Comparison of ENCODE assay signal across 9 cellular contexts in genomic region chr15:100241572-100242479, GRCh38.
DNase-seq lines count a peak whose midpoint lies in the region; ATAC-seq, FAIRE-seq and TF ChIP-seq lines count a peak whose summit lies in the region.
"Had no signal": no experiment of that assay in that cellular context is flagged by ENCODE, and none has a peak within 500 bp of the region (broad histone marks: within the 10 kb centered on the region; RNA-seq: fewer than 3 reads in every experiment).

No MANE protein-coding gene starts in this region.

- H3K4me1 ChIP-seq in fibroblast of lung (ENCODE audit: control insufficient read depth, extremely low read depth, insufficient read depth, low read length) (no peaks in the 10 kb centered on the region), pancreas (no peaks in the 10 kb centered on the region)

- no peaks in the 10 kb centered on the region for H3K27me3 ChIP-seq in fibroblast of lung (ENCODE audit: control insufficient read depth, insufficient read depth, low read length)
- no peaks in the 10 kb centered on the region for H3K27me3 ChIP-seq in pancreas
- peaks cover 15% of the 10 kb centered on the region for H3K27me3 ChIP-seq in WERI-Rb-1 (ENCODE audit: insufficient read depth, low read depth, severe bottlenecking)

- H3K79me2 ChIP-seq in fibroblast of lung (ENCODE audit: control insufficient read depth, insufficient read depth, low read length) = no peaks in the 10 kb centered on the region

- no peak overlapping the region for H3K9ac ChIP-seq in fibroblast of lung (ENCODE audit: insufficient read depth, low read length)

- ATAC-seq in pancreas = peak; percentile 35 to 82 (median 64)
- ATAC-seq in activated T-cell treated with anti-CD3 and anti-CD28 coated beads, Interleukin-2, amount 50 U/mL, for 72 hours (replicated peaks in 1 of 2) = no peak

- POLR2A ChIA-PET in HEK293T (lab: Yijun Ruan, JAX) = no interaction called here

- H3K36me3 Mint-ChIP-seq in activated T-cell treated with anti-CD3 and anti-CD28 coated beads, Interleukin-2, amount 50 U/mL, for 72 hours (ENCODE audit: insufficient read depth in 2 of 2) = peaks cover 0 to 2% of the 10 kb centered on the region in 2 donors

- H3K27ac ChIP-seq in fibroblast of lung (ENCODE audit: insufficient read depth, low read length) (no peak overlapping the region), pancreas (no peak overlapping the region), WERI-Rb-1 (no peak overlapping the region)

- no peaks in the 10 kb centered on the region for H3K27me3 Mint-ChIP-seq in activated T-cell treated with anti-CD3 and anti-CD28 coated beads, Interleukin-2, amount 50 U/mL, for 72 hours (ENCODE audit: low read depth)
- H3K27me3 Mint-ChIP-seq: activated naive CD4-positive, alpha-beta T cell treated with anti-CD3 and anti-CD28 coated beads, Interleukin-2, amount 50 U/mL, for 24 hours had no signal

- no peak overlapping the region for H3K4me3 Mint-ChIP-seq in activated T-cell treated with anti-CD3 and anti-CD28 coated beads, Interleukin-2, amount 50 U/mL, for 72 hours
- H3K4me3 Mint-ChIP-seq: activated naive CD4-positive, alpha-beta T cell treated with anti-CD3 and anti-CD28 coated beads, Interleukin-2, amount 50 U/mL, for 24 hours had no signal

- CTCF ChIA-PET in HEK293T (lab: Yijun Ruan, JAX) = no interaction called here

- no peaks in the 10 kb centered on the region for H4K20me1 ChIP-seq in fibroblast of lung (ENCODE audit: control insufficient read depth, extremely low read depth, insufficient read depth, low read length)

- H3K4me2 ChIP-seq in fibroblast of lung (ENCODE audit: extremely low read depth, insufficient read depth, low read length) = peak overlapping the region; percentile 44

- H3K27ac Mint-ChIP-seq in activated T-cell treated with anti-CD3 and anti-CD28 coated beads, Interleukin-2, amount 50 U/mL, for 72 hours = no peak overlapping the region
- H3K27ac Mint-ChIP-seq: activated naive CD4-positive, alpha-beta T cell treated with anti-CD3 and anti-CD28 coated beads, Interleukin-2, amount 50 U/mL, for 24 hours had no signal

- intact Hi-C loops in pancreas (cut with DNase I) = no loop called here

- no peak overlapping the region for H3K4me3 ChIP-seq in fibroblast of lung (replicated peaks in 1 of 4; ENCODE audit: control extremely low read depth in 1 of 4, insufficient read depth in 1 of 4, low read depth in 3 of 4, low read length in 4 of 4)
- no peak overlapping the region for H3K4me3 ChIP-seq in pancreas
- no peak overlapping the region for H3K4me3 ChIP-seq in WERI-Rb-1 (ENCODE audit: low read depth, low read length)

- H2AFZ ChIP-seq in fibroblast of lung (ENCODE audit: low read length) = no peak overlapping the region

- no peak for DNase-seq in HEK293T (ENCODE audit: extremely low spot score)
- peak; percentile 88 for DNase-seq in RKO (ENCODE audit: low spot score)
- DNase-seq in fibroblast of lung (ENCODE audit: low read depth in 2 of 2) = peak; percentile 54 to 86
- DNase-seq in pancreas = peak in 2 of 6 donors; percentile 17 to 46
- no peak for DNase-seq in occipital lobe (lab: John Stamatoyannopoulos, UW)
- no peak for DNase-seq in WERI-Rb-1
- DNase-seq in stimulated activated naive CD4-positive, alpha-beta T cell treated with Interleukin-2 at 50 U/mL for 16 hours (lab: John Stamatoyannopoulos, UW) = no peak
- no peak for DNase-seq in activated T-cell treated with anti-CD3 and anti-CD28 coated beads, Interleukin-2, amount 50 U/mL, for 72 hours

- H3K36me3 ChIP-seq in fibroblast of lung (ENCODE audit: control insufficient read depth, insufficient read depth, low read length) (no peaks in the 10 kb centered on the region), pancreas (no peaks in the 10 kb centered on the region), WERI-Rb-1 (no peaks in the 10 kb centered on the region)

- H3K9me3 Mint-ChIP-seq in activated T-cell treated with anti-CD3 and anti-CD28 coated beads, Interleukin-2, amount 50 U/mL, for 72 hours = peaks cover 3 to 5% of the 10 kb centered on the region in 2 donors
- H3K9me3 Mint-ChIP-seq: activated naive CD4-positive, alpha-beta T cell treated with anti-CD3 and anti-CD28 coated beads, Interleukin-2, amount 50 U/mL, for 24 hours had no signal

- H3K9me3 ChIP-seq in fibroblast of lung (ENCODE audit: control insufficient read depth, insufficient read depth, low read depth, low read length) (no peaks in the 10 kb centered on the region), pancreas (no peaks in the 10 kb centered on the region), WERI-Rb-1 (ENCODE audit: severe bottlenecking) (no peaks in the 10 kb centered on the region)

- FAIRE-seq in pancreas (lab: Jason Lieb, UNC) = no peak

- TF ChIP-seq CTCF in fibroblast of lung (conservative IDR thresholded peaks at IDR 0.05 in 1 of 2, IDR thresholded peaks at IDR 0.05 in 1 of 2; ENCODE audit: low read depth in 1 of 2, low read length in 2 of 2) (no peak), pancreas (IDR thresholded peaks at IDR 0.05) (no peak), WERI-Rb-1 (IDR thresholded peaks at IDR 0.05; ENCODE audit: low read depth, low read length) (no peak)

- WGBS in pancreas, 2 donors = 85% methylated on average over 20 of the region's 20 CpGs

- H3K4me1 Mint-ChIP-seq in activated T-cell treated with anti-CD3 and anti-CD28 coated beads, Interleukin-2, amount 50 U/mL, for 72 hours (ENCODE audit: low read depth) = peaks cover 6% of the 10 kb centered on the region
- H3K4me1 Mint-ChIP-seq: activated naive CD4-positive, alpha-beta T cell treated with anti-CD3 and anti-CD28 coated beads, Interleukin-2, amount 50 U/mL, for 24 hours had no signal

TF ChIP-seq in HEK293T, 16 proteins besides CTCF, POLR2A, EP300 and RAD21:
- TF ChIP-seq ELF4 (IDR thresholded peaks at IDR 0.05) = no peak
- no peak for TF ChIP-seq FOXM1 (IDR thresholded peaks at IDR 0.05; ENCODE audit: borderline replicate concordance)
- TF ChIP-seq PKNOX1 (IDR thresholded peaks at IDR 0.05) = peak; percentile 62
- no peak for TF ChIP-seq FOXA1 (IDR thresholded peaks at IDR 0.05)
- no peak for TF ChIP-seq ARNT (IDR thresholded peaks at IDR 0.05)
- TF ChIP-seq ZNF384 (IDR thresholded peaks at IDR 0.05) = no peak
- TF ChIP-seq HDGF (IDR thresholded peaks at IDR 0.05; ENCODE audit: borderline replicate concordance) = no peak

Comparison
In these comparisons a context has a peak if more than half of its experiments do, and no peak if none do; other contexts are left out.
1. DNase-seq: peak in RKO (single experiment) and fibroblast of lung (2 of 2); none in HEK293T (single experiment), occipital lobe (single experiment), WERI-Rb-1 (single experiment), stimulated activated naive CD4-positive, alpha-beta T cell treated with Interleukin-2 at 50 U/mL for 16 hours (single experiment) and activated T-cell treated with anti-CD3 and anti-CD28 coated beads, Interleukin-2, amount 50 U/mL, for 72 hours (0 of 2).
2. ATAC-seq: peak in pancreas (4 of 4); none in activated T-cell treated with anti-CD3 and anti-CD28 coated beads, Interleukin-2, amount 50 U/mL, for 72 hours (0 of 2).